12 cellular contexts compared by ENCODE assay signal in genomic region chr21:34952701-34953100, GRCh38.
DNase-seq lines count a peak whose midpoint lies in the region; ATAC-seq lines count a peak whose summit lies in the region.
"Had no signal": no experiment of that assay in that cellular context is flagged by ENCODE, and none has a peak within 500 bp of the region (broad histone marks: within the 10 kb centered on the region; RNA-seq: fewer than 3 reads in every experiment).

No MANE protein-coding gene starts in this region.

- no peak for ATAC-seq in HG03342 (IDR thresholded peaks at IDR 0.05; ENCODE audit: unreplicated experiment)

- peak; percentile 15 for DNase-seq in DMS53 (lab: John Stamatoyannopoulos, UW)
- DNase-seq in DMS53 treated with DMSO at 0.1 percent for 48 hours (lab: John Stamatoyannopoulos, UW; ENCODE audit: unreplicated experiment) = no peak
- peak; percentile 80 for DNase-seq in NCI-H1092 treated with DMSO at 0.1 percent for 48 hours (lab: John Stamatoyannopoulos, UW)
- DNase-seq in NCI-H748 treated with DMSO at 0.1 percent for 48 hours (lab: John Stamatoyannopoulos, UW) = peak; percentile 74
- DNase-seq in kidney glomerular epithelial cell (lab: John Stamatoyannopoulos, UW) = peak; percentile 68
- DNase-seq in central memory CD4-positive, alpha-beta T cell = no peak
- DNase-seq in activated CD4-positive, alpha-beta T cell treated with anti-CD3 and anti-CD28 coated beads for 4 hours = no peak
- DNase-seq: cortex of kidney, Kasumi-1, kidney, upper lobe of left lung had no signal

Comparison
In these comparisons a context has a peak if more than half of its experiments do, and no peak if none do; other contexts are left out.
1. DNase-seq: peak in DMS53 (single experiment), NCI-H1092 treated with DMSO at 0.1 percent for 48 hours (single experiment), NCI-H748 treated with DMSO at 0.1 percent for 48 hours (single experiment) and kidney glomerular epithelial cell (single experiment); none in DMS53 treated with DMSO at 0.1 percent for 48 hours (single experiment), central memory CD4-positive, alpha-beta T cell (single experiment) and activated CD4-positive, alpha-beta T cell treated with anti-CD3 and anti-CD28 coated beads for 4 hours (0 of 2).